12 cellular contexts compared by ENCODE assay signal in genomic region chr2:102062802-102063201, GRCh38.
DNase-seq lines count a peak whose midpoint lies in the region; ATAC-seq, FAIRE-seq and TF ChIP-seq lines count a peak whose summit lies in the region.
"Had no signal": no experiment of that assay in that cellular context is flagged by ENCODE, and none has a peak within 500 bp of the region (broad histone marks: within the 10 kb centered on the region; RNA-seq: fewer than 3 reads in every experiment).

No MANE protein-coding gene starts in this region.

- no peaks in the 10 kb centered on the region for H3K9me3 ChIP-seq in SK-N-SH
- no peaks in the 10 kb centered on the region for H3K9me3 ChIP-seq in gastroesophageal sphincter
- H3K9me3 ChIP-seq in smooth muscle cell (replicated peaks; ENCODE audit: low read depth), result no peaks in the 10 kb centered on the region

- peaks cover 51% of the 10 kb centered on the region for H3K4me1 Mint-ChIP-seq in activated CD4-positive, alpha-beta memory T cell treated with anti-CD3 and anti-CD28 coated beads for 36 hours (ENCODE audit: low read depth)

- peaks cover 3% of the 10 kb centered on the region for H3K36me3 Mint-ChIP-seq in activated CD4-positive, alpha-beta memory T cell treated with anti-CD3 and anti-CD28 coated beads for 36 hours

- TF ChIP-seq EP300 in SK-N-SH (IDR thresholded peaks at IDR 0.05; ENCODE audit: borderline replicate concordance in 1 of 2, low read depth in 1 of 2, low read length in 1 of 2) (no peak), gastroesophageal sphincter (IDR thresholded peaks at IDR 0.05) (no peak)

- no peak for TF ChIP-seq RAD21 in SK-N-SH (IDR thresholded peaks at IDR 0.05; ENCODE audit: low read length)

- H3K4me1 ChIP-seq in SK-N-SH (ENCODE audit: control insufficient read depth in 1 of 2, insufficient read depth in 2 of 2, low read depth in 1 of 2, low read length in 1 of 2) (peaks cover 32 to 37% of the 10 kb centered on the region in 2 experiments), gastroesophageal sphincter (peaks cover 13 to 66% (median 53%) of the 10 kb centered on the region in 3 donors), smooth muscle cell (ENCODE audit: low read depth) (peaks cover 5% of the 10 kb centered on the region)

- intact Hi-C loops in activated CD4-positive, alpha-beta memory T cell treated with anti-CD3 and anti-CD28 coated beads for 36 hours (cut with micrococcal nuclease), result loop anchor here (1.0 to 2.0 kb wide), 9 partner anchors 20 to 172 kb away; no protein-coding TSS in a partner anchor

- H3K4me2 ChIP-seq in SK-N-SH (peak overlapping the region; percentile 75; the same call in 1 of the 2 replicates), smooth muscle cell (peak overlapping the region; percentile 70)

- TF ChIP-seq CTCF in SK-N-SH (IDR thresholded peaks at IDR 0.05) (no peak), gastroesophageal sphincter (IDR thresholded peaks at IDR 0.05) (no peak), smooth muscle cell (IDR thresholded peaks at IDR 0.05; ENCODE audit: borderline replicate concordance, insufficient read depth, poor library complexity, severe bottlenecking) (no peak)

- no peak overlapping the region for H3K4me3 Mint-ChIP-seq in activated CD4-positive, alpha-beta memory T cell treated with anti-CD3 and anti-CD28 coated beads for 36 hours
- H3K4me3 Mint-ChIP-seq: naive thymus-derived CD8-positive, alpha-beta T cell had no signal

- no peaks in the 10 kb centered on the region for H3K9me2 ChIP-seq in SK-N-SH

- no peak for TF ChIP-seq POLR2A in gastroesophageal sphincter (IDR thresholded peaks at IDR 0.05)
- TF ChIP-seq POLR2A in H54 (IDR thresholded peaks at IDR 0.05; ENCODE audit: low read depth, low read length), result no peak

- no peak for ATAC-seq in SK-N-SH treated with all-trans-retinoic acid at 6 μM for 48 hours
- no peak for ATAC-seq in gastroesophageal sphincter
- no peak for ATAC-seq in GM21528 (IDR thresholded peaks at IDR 0.05; ENCODE audit: low FRiP score, unreplicated experiment)
- ATAC-seq: naive thymus-derived CD8-positive, alpha-beta T cell; Panc1 had no signal

- H3K27ac Mint-ChIP-seq in activated CD4-positive, alpha-beta memory T cell treated with anti-CD3 and anti-CD28 coated beads for 36 hours, result peak overlapping the region; percentile 88

- peaks cover 38% of the 10 kb centered on the region for H3F3A ChIP-seq in SK-N-SH (replicated peaks; ENCODE audit: insufficient read depth)
- peaks cover 38% of the 10 kb centered on the region for H3F3A ChIP-seq in smooth muscle cell (ENCODE audit: low read depth)

- H3K9me3 Mint-ChIP-seq in activated CD4-positive, alpha-beta memory T cell treated with anti-CD3 and anti-CD28 coated beads for 36 hours, result no peaks in the 10 kb centered on the region

- no peak for DNase-seq in SK-N-SH
- DNase-seq in activated CD4-positive, alpha-beta memory T cell treated with anti-CD3 and anti-CD28 coated beads for 36 hours, result peak; percentile 38
- DNase-seq in smooth muscle cell (lab: John Stamatoyannopoulos, UW; ENCODE audit: unreplicated experiment), result no peak
- no peak for DNase-seq in pons (ENCODE audit: low spot score)
- no peak for DNase-seq in H54 (ENCODE audit: insufficient read length, low spot score)
- DNase-seq: activated CD8-positive, alpha-beta memory T cell treated with anti-CD3 and anti-CD28 coated beads, Interleukin-2, amount 50 U/mL, for 48 hours; naive thymus-derived CD8-positive, alpha-beta T cell had no signal

- H3K27me3 ChIP-seq in SK-N-SH (ENCODE audit: insufficient read depth) (no peaks in the 10 kb centered on the region), gastroesophageal sphincter (no peaks in the 10 kb centered on the region), smooth muscle cell (ENCODE audit: low read depth) (no peaks in the 10 kb centered on the region)

- H3K9ac ChIP-seq in SK-N-SH, result peak overlapping the region; percentile 5; the same call in 1 of the 2 replicates
- no peak overlapping the region for H3K9ac ChIP-seq in smooth muscle cell (ENCODE audit: low read depth)

- FAIRE-seq in H54 (lab: Jason Lieb, UNC), result no peak

- H4K20me1 ChIP-seq in SK-N-SH (ENCODE audit: insufficient read depth), result no peaks in the 10 kb centered on the region
- H4K20me1 ChIP-seq in smooth muscle cell (ENCODE audit: low read depth), result no peaks in the 10 kb centered on the region

- H3K27me3 Mint-ChIP-seq in activated CD4-positive, alpha-beta memory T cell treated with anti-CD3 and anti-CD28 coated beads for 36 hours, result peaks cover 2% of the 10 kb centered on the region

- H2AFZ ChIP-seq in SK-N-SH (ENCODE audit: low read depth) (no peak overlapping the region), smooth muscle cell (ENCODE audit: low read depth) (no peak overlapping the region)

- H3K79me2 ChIP-seq in SK-N-SH (ENCODE audit: insufficient read depth) (no peaks in the 10 kb centered on the region), smooth muscle cell (ENCODE audit: low read depth) (no peaks in the 10 kb centered on the region)

- CTCF ChIA-PET in SK-N-SH (lab: Yijun Ruan, JAX), result interaction anchor here (1.9 kb wide), 1 partner anchor 178 kb away, joined by 8 read pairs; no protein-coding TSS in a partner anchor
- CTCF ChIA-PET in activated CD4-positive, alpha-beta memory T cell treated with anti-CD3 and anti-CD28 coated beads for 36 hours (lab: Charles Lee), result interaction anchor here (0.8 to 3.2 kb wide), 13 partner anchors 16 to 188 kb away, joined by 3 to 23 read pairs (median 5); no protein-coding TSS in a partner anchor

- H3K27ac ChIP-seq in SK-N-SH (ENCODE audit: low read depth in 2 of 2, low read length in 1 of 2), result peak overlapping the region; percentile 88 to 99
- H3K27ac ChIP-seq in gastroesophageal sphincter, result peak overlapping the region; percentile 88 to 99 (median 92)
- peak overlapping the region; percentile 95 for H3K27ac ChIP-seq in smooth muscle cell (ENCODE audit: low read depth)
- H3K27ac ChIP-seq: 22Rv1 had no signal

- POLR2A ChIA-PET in SK-N-SH (lab: Yijun Ruan, JAX), result no interaction called here
- POLR2A ChIA-PET in activated CD4-positive, alpha-beta memory T cell treated with anti-CD3 and anti-CD28 coated beads for 36 hours (lab: Charles Lee), result interaction anchor here (0.6 to 5.3 kb wide), 18 partner anchors 9 to 178 kb away, joined by 3 to 76 read pairs (median 5); no protein-coding TSS in a partner anchor

- WGBS in SK-N-SH (ENCODE audit: low lambda C conversion rate), result 43% methylated on average over 3 of the region's 3 CpGs
- 40 to 43% methylated on average over 1 to 2 of the region's 3 CpGs for WGBS in gastroesophageal sphincter (ENCODE audit: low coverage in 1 of 2), 2 donors
- WGBS in smooth muscle cell (ENCODE audit: low lambda C conversion rate), result 30% methylated on average over 3 of the region's 3 CpGs

- H3K4me3 ChIP-seq in SK-N-SH (ENCODE audit: low read depth in 2 of 2, low read length in 1 of 2) (no peak overlapping the region), gastroesophageal sphincter (no peak overlapping the region), smooth muscle cell (no peak overlapping the region)

- H3K36me3 ChIP-seq in SK-N-SH (replicated peaks in 1 of 2; ENCODE audit: control insufficient read depth in 1 of 2, insufficient read depth in 2 of 2, low read length in 1 of 2) (no peaks in the 10 kb centered on the region), gastroesophageal sphincter (no peaks in the 10 kb centered on the region), smooth muscle cell (ENCODE audit: low read depth) (no peaks in the 10 kb centered on the region)

TF ChIP-seq in SK-N-SH treated with all-trans-retinoic acid at 6 μM for 48 hours, 23 proteins besides CTCF, POLR2A, EP300 and RAD21 (continues in another document):
- TF ChIP-seq RARB (CRISPR knock-in tag; IDR thresholded peaks at IDR 0.05), result no peak
- TF ChIP-seq PATZ1 (CRISPR knock-in tag; IDR thresholded peaks at IDR 0.05; ENCODE audit: borderline replicate concordance), result no peak
- no peak for TF ChIP-seq TSHZ2 (CRISPR knock-in tag; IDR thresholded peaks at IDR 0.05)
- no peak for TF ChIP-seq OSR1 (CRISPR knock-in tag; IDR thresholded peaks at IDR 0.05)
- no peak for TF ChIP-seq ISL1 (CRISPR knock-in tag; IDR thresholded peaks at IDR 0.05)
- no peak for TF ChIP-seq CSDC2 (CRISPR knock-in tag; IDR thresholded peaks at IDR 0.05)
- no peak for TF ChIP-seq TOX (CRISPR knock-in tag; IDR thresholded peaks at IDR 0.05; ENCODE audit: borderline replicate concordance)
